Comparison of ENCODE assay signal across 22 cellular contexts in genomic region chr17:43697937-43698336, GRCh38. TPM values are rescaled to one million over a fixed set of nuclear protein-coding genes. Genes with fewer than 3 reads are reported as not detected.
"Had no signal": no experiment of that assay in that cellular context is flagged by ENCODE, and none has a peak within 500 bp of the region (broad histone marks: within the 10 kb centered on the region; RNA-seq: fewer than 3 reads in every experiment).

No MANE protein-coding gene starts in this region.

- DNase-seq: islet precursor cell; left ventricle myocardium inferior; mesendoderm; naive B cell; natural killer cell; nephron progenitor cell; ovary; right lobe of liver; stimulated activated CD4-positive, alpha-beta T cell treated with anti-CD3 and anti-CD28 coated beads, Interleukin-1b, Interleukin-23, amount 100 ng/mL, for 48 hours; stimulated activated CD4-positive, alpha-beta T cell treated with anti-CD3 and anti-CD28 coated beads, Interleukin-2, amount 100 ng/mL, for 48 hours; stimulated activated naive B cell treated with anti-CD40 and anti-IgM and Interleukin-4, amounts not matched to agents 10 μg/mL and 1 μg/mL and 100 μg/mL, for 72 hours; stimulated activated naive CD8-positive, alpha-beta T cell treated with anti-CD3 and anti-CD28 coated beads, Interleukin-15, Interleukin-2, amounts not matched to agents 100 U/mL and 50 U/mL, for 24 hours; stomach; testis; uterus had no signal

- H3K4me2 ChIP-seq: neural progenitor cell, smooth muscle cell had no signal

- H2AFZ ChIP-seq: neural progenitor cell had no signal

- H3K27me3 ChIP-seq: neural progenitor cell, ovary, right atrium auricular region, right lobe of liver, testis, uterus had no signal

- ATAC-seq: natural killer cell; right lobe of liver; stimulated activated naive B cell treated with anti-CD40 and anti-IgM and Interleukin-4, amounts not matched to agents 10 μg/mL and 1 μg/mL and 100 μg/mL, for 72 hours; stimulated activated naive CD8-positive, alpha-beta T cell treated with anti-CD3 and anti-CD28 coated beads, Interleukin-15, Interleukin-2, amounts not matched to agents 100 U/mL and 50 U/mL, for 24 hours had no signal

- H3K9me3 ChIP-seq: left ventricle myocardium inferior, ovary, right atrium auricular region, right lobe of liver, testis, tibial nerve, uterus had no signal

- H3K4me3 ChIP-seq: left ventricle myocardium inferior, lung, neural progenitor cell, ovary, right atrium auricular region, right lobe of liver, smooth muscle cell, stomach, testis, tibial nerve, uterus had no signal

- H3K36me3 ChIP-seq: left ventricle myocardium inferior, neural progenitor cell, ovary, right atrium auricular region, right lobe of liver, stomach, tibial nerve, uterus had no signal

- H3K27ac ChIP-seq: left ventricle myocardium inferior, neural progenitor cell, ovary, right atrium auricular region, right lobe of liver, stomach, testis, tibial nerve, uterus had no signal

- H3K9ac ChIP-seq: neural progenitor cell had no signal

- H3K4me1 ChIP-seq: right lobe of liver, uterus had no signal

RNA-seq across cellular contexts. Expression of gene MEOX1, which starts 36.2 kb away (rescaled TPM):
- total RNA-seq: pulmonary artery endothelial cell, renal cortical epithelial cell had no signal
